In the genomic region with DNA sequence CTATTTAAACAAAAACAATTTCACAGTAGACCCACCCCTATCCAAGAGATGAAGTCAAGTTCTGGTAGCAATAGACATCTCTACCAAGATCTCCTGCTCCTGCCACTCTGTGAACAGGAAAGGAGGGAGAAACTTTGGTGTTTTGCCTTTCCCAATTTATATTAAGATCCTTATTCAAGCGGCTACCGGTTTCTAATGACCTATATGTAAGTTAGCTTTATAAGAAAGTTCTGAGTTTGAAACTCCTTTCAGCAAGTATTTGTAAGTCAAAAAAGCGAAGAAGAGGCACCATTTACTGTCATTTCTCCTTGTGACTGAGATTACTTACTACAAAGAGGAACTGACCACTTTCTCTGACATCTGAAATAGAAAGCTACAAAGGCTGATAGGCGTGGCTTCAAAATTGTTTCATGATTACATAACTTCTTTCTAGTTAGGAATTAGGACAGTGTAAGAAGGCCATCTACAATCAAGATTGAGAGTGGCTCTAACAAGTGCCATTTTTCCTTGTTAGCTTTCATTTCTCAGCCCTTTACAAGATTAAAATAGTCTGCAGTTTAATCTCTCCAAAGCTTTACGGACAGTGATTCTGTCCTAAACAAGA, we compare ENCODE assay signal across 8 cellular contexts. TPM values are rescaled to one million over a fixed set of nuclear protein-coding genes. Genes with fewer than 3 reads are reported as not detected.
DNase-seq lines count a peak whose midpoint lies in the region; ATAC-seq and TF ChIP-seq lines count a peak whose summit lies in the region.

A gene (plus strand): TSS at position 448 of the 604 bp plus-strand sequence. CDS start 10,803 bp downstream, outside the sequence.

- no peaks in the 10 kb centered on the region for H3K36me3 ChIP-seq in right lobe of liver

- TF ChIP-seq POLR2A in right lobe of liver (IDR thresholded peaks at IDR 0.05), result peak; percentile 47

- H3K27me3 ChIP-seq in HL-60 (ENCODE audit: insufficient read depth, poor library complexity, severe bottlenecking) (no peaks in the 10 kb centered on the region), right lobe of liver (no peaks in the 10 kb centered on the region)

- H3K4me3 ChIP-seq in HL-60 (replicated peaks; ENCODE audit: insufficient read depth, low read length), result peak within 1 kb of the TSS; percentile 54
- H3K4me3 ChIP-seq in right lobe of liver, result peak within 1 kb of the TSS in 1 of 3 donors; percentile 11

- H3K4me1 ChIP-seq in right lobe of liver, result no peaks in the 10 kb centered on the region

- no peak for TF ChIP-seq CTCF in HL-60 (IDR thresholded peaks at IDR 0.05; ENCODE audit: insufficient read depth, low read length)
- no peak for TF ChIP-seq CTCF in right lobe of liver (IDR thresholded peaks at IDR 0.05)

- intact Hi-C loops in right lobe of liver (cut with DNase I), result no loop called here

- no peaks in the 10 kb centered on the region for H3K9me3 ChIP-seq in right lobe of liver

- 41% methylated on average over 5 of the region's 5 CpGs for WGBS in right lobe of liver (ENCODE audit: insufficient coverage, low coverage, low lambda C conversion rate, missing lambda C conversion rate)

- ATAC-seq in GM18499 (IDR thresholded peaks at IDR 0.05; ENCODE audit: insufficient read depth, unreplicated experiment), result peak; percentile 97
- peak; percentile 93 for ATAC-seq in GM21526 (IDR thresholded peaks at IDR 0.05; ENCODE audit: low FRiP score, unreplicated experiment)
- ATAC-seq in right lobe of liver, result peak; percentile 36 to 76 (median 54)

- DNase-seq in HL-60 (ENCODE audit: low read depth in 1 of 2, low spot score in 1 of 2) (peak; percentile 84 to 90), right lobe of liver (no peak), D341Med (ENCODE audit: low spot score) (no peak), NCI-H2227 (lab: John Stamatoyannopoulos, UW; ENCODE audit: unreplicated experiment) (no peak), HT-29 (ENCODE audit: low spot score) (no peak)
- DNase-seq in activated CD8-positive, alpha-beta memory T cell treated with anti-CD3 and anti-CD28 coated beads, Interleukin-2, amount 50 U/mL, for 4 hours, result no peak

- H3K27ac ChIP-seq in HL-60 (replicated peaks), result peak within 1 kb of the TSS; percentile 99
- H3K27ac ChIP-seq in right lobe of liver, result peak within 1 kb of the TSS in 2 of 3 donors; percentile 26 to 38

RNA-seq across cellular contexts. Expression of the gene that starts here (rescaled TPM):
- 1 to 10 TPM; 1.5 to 6.6 (median 3.5) TPM for total RNA-seq in right lobe of liver
- not detected in 2 replicates for total RNA-seq in HT-29 (2014; rRNA removed; shearing (Covaris generic))

Comparison
In these comparisons a context has a peak if more than half of its experiments do, and no peak if none do; other contexts are left out.
1. DNase-seq: peak in HL-60 (2 of 2); none in right lobe of liver (0 of 3), D341Med (single experiment), NCI-H2227 (single experiment), HT-29 (single experiment) and activated CD8-positive, alpha-beta memory T cell treated with anti-CD3 and anti-CD28 coated beads, Interleukin-2, amount 50 U/mL, for 4 hours (single experiment).
2. Peak in every context shown above with its lines, with median percentiles within 50 percentile points of each other: ATAC-seq.